In genomic region chr9:18536554-18536953, GRCh38 we compare ENCODE assay signal across 10 cellular contexts.
"Had no signal": no experiment of that assay in that cellular context is flagged by ENCODE, and none has a peak within 500 bp of the region (broad histone marks: within the 10 kb centered on the region; RNA-seq: fewer than 3 reads in every experiment).

No MANE protein-coding gene starts in this region.

- ATAC-seq: GM23338, HCT116, HepG2 had no signal

- H3K4me1 ChIP-seq: HAP-1 had no signal

- H3K27me3 Mint-ChIP-seq: IgD-negative memory B cell had no signal

- H3K4me3 ChIP-seq: GM23338, HAP-1 had no signal

- FAIRE-seq: H1, HepG2 had no signal

- H3K4me1 Mint-ChIP-seq: IgD-negative memory B cell had no signal

- H3K27ac ChIP-seq: HL-60 had no signal

- H3K4me3 Mint-ChIP-seq: GM23338, HFFc6, IgD-negative memory B cell had no signal

- H3K27ac Mint-ChIP-seq: GM23338, HFFc6, IgD-negative memory B cell had no signal

- DNase-seq: H7, HFFc6, KBM-7 had no signal

- H3K36me3 Mint-ChIP-seq: IgD-negative memory B cell had no signal
